1 cellular context compared by ENCODE assay signal in the genomic region with DNA sequence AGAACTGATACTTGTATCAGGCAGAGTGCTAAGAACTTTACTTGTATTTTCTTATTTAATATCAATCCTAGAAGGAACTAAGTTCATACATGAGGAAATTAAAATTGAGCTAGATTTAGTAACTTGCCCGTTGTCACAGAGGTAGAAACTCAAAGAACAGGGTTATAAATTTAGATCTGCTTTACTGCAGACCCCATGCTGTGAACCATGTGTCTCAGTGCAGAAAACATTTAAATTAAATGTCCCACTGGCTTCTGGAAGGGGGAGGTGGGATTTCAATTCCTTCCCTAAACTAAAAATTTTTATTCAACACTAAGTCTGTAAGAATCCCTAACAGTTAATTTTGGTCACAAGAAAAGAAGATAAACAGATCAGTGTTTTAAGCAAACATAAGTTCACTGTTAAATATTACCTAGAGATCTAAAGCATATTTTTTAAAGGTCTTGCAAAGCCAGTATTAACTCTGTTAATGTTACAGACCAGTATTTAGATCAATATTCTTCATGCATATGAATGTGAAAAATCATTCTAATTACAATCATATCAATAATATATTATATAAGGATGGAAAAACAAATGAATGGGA.
TF ChIP-seq lines count a peak whose summit lies in the region.

No MANE protein-coding gene starts in this region.

TF ChIP-seq in K562, 482 proteins besides CTCF, POLR2A, EP300 and RAD21:
- TF ChIP-seq NR2C1 (IDR thresholded peaks at IDR 0.05), result no peak
- no peak for TF ChIP-seq NR2C1 (tag; IDR thresholded peaks at IDR 0.05)
- TF ChIP-seq, protein P1, sequence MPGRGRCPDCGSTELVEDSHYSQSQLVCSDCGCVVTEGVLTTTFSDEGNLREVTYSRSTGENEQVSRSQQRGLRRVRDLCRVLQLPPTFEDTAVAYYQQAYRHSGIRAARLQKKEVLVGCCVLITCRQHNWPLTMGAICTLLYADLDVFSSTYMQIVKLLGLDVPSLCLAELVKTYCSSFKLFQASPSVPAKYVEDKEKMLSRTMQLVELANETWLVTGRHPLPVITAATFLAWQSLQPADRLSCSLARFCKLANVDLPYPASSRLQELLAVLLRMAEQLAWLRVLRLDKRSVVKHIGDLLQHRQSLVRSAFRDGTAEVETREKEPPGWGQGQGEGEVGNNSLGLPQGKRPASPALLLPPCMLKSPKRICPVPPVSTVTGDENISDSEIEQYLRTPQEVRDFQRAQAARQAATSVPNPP (IDR thresholded peaks at IDR 0.05; ENCODE audit: borderline replicate concordance, insufficient read depth, insufficient read length), result no peak
- no peak for TF ChIP-seq SAP30 (IDR thresholded peaks at IDR 0.05; ENCODE audit: borderline replicate concordance, insufficient read depth, low read depth, low read length, poor library complexity, severe bottlenecking)
- TF ChIP-seq ZNF695 (CRISPR knock-in tag; IDR thresholded peaks at IDR 0.05), result no peak
- no peak for TF ChIP-seq CBFA2T2 (conservative IDR thresholded peaks at IDR 0.05)
- TF ChIP-seq KLF13 (tag; IDR thresholded peaks at IDR 0.05; ENCODE audit: borderline replicate concordance, low read depth), result no peak
- no peak for TF ChIP-seq ZNF436 (CRISPR knock-in tag; IDR thresholded peaks at IDR 0.05)
- TF ChIP-seq, protein P2, sequence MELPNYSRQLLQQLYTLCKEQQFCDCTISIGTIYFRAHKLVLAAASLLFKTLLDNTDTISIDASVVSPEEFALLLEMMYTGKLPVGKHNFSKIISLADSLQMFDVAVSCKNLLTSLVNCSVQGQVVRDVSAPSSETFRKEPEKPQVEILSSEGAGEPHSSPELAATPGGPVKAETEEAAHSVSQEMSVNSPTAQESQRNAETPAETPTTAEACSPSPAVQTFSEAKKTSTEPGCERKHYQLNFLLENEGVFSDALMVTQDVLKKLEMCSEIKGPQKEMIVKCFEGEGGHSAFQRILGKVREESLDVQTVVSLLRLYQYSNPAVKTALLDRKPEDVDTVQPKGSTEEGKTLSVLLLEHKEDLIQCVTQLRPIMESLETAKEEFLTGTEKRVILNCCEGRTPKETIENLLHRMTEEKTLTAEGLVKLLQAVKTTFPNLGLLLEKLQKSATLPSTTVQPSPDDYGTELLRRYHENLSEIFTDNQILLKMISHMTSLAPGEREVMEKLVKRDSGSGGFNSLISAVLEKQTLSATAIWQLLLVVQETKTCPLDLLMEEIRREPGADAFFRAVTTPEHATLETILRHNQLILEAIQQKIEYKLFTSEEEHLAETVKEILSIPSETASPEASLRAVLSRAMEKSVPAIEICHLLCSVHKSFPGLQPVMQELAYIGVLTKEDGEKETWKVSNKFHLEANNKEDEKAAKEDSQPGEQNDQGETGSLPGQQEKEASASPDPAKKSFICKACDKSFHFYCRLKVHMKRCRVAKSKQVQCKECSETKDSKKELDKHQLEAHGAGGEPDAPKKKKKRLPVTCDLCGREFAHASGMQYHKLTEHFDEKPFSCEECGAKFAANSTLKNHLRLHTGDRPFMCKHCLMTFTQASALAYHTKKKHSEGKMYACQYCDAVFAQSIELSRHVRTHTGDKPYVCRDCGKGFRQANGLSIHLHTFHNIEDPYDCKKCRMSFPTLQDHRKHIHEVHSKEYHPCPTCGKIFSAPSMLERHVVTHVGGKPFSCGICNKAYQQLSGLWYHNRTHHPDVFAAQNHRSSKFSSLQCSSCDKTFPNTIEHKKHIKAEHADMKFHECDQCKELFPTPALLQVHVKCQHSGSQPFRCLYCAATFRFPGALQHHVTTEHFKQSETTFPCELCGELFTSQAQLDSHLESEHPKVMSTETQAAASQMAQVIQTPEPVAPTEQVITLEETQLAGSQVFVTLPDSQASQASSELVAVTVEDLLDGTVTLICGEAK (IDR thresholded peaks at IDR 0.05), result no peak
- TF ChIP-seq, protein P2 (CRISPR knock-in tag; IDR thresholded peaks at IDR 0.05), result no peak
- no peak for TF ChIP-seq CBX8 (IDR thresholded peaks at IDR 0.05; ENCODE audit: borderline replicate concordance, extremely low read depth, low read depth, low read length, poor library complexity, severe bottlenecking)
- TF ChIP-seq, protein P3, sequence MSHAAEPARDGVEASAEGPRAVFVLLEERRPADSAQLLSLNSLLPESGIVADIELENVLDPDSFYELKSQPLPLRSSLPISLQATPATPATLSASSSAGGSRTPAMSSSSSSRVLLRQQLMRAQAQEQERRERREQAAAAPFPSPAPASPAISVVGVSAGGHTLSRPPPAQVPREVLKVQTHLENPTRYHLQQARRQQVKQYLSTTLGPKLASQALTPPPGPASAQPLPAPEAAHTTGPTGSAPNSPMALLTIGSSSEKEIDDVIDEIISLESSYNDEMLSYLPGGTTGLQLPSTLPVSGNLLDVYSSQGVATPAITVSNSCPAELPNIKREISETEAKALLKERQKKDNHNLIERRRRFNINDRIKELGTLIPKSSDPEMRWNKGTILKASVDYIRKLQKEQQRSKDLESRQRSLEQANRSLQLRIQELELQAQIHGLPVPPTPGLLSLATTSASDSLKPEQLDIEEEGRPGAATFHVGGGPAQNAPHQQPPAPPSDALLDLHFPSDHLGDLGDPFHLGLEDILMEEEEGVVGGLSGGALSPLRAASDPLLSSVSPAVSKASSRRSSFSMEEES (CRISPR knock-in tag; IDR thresholded peaks at IDR 0.05), result no peak
- TF ChIP-seq NR3C1 (CRISPR knock-in tag; IDR thresholded peaks at IDR 0.05), result no peak
- TF ChIP-seq ZFP36 (IDR thresholded peaks at IDR 0.05; ENCODE audit: low read depth, low read length, partially characterized antibody), result no peak
- no peak for TF ChIP-seq HMG20B (CRISPR knock-in tag; IDR thresholded peaks at IDR 0.05)
- TF ChIP-seq TRIM24 (IDR thresholded peaks at IDR 0.05), result no peak
- no peak for TF ChIP-seq ZNF717 (CRISPR knock-in tag; IDR thresholded peaks at IDR 0.05)
- no peak for TF ChIP-seq FOXP1 (CRISPR knock-in tag; IDR thresholded peaks at IDR 0.05)
TF ChIP-seq in K562: peak in this region for 0.
